30 cellular contexts compared by ENCODE assay signal in the genomic region with DNA sequence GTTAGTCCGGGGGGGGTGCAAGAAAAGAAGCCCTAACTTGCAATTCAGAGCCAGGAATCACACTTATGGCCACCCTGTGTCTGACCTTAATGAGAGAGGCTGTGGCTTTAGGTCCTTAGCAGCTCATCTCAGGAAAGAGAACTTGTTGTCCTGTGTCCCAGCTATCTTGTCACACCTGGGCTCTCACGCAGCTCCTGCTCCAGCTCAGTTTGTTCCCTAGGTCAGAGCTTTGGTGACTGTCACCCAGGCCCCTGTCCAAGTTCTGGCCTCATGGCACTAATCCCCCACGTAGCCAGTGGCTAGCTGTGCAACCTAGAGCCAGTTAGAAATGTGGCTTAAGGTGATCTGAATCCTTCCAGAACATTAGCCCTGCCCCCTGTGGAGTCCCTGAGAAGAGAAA.
"Had no signal": no experiment of that assay in that cellular context is flagged by ENCODE, and none has a peak within 500 bp of the region (broad histone marks: within the 10 kb centered on the region; RNA-seq: fewer than 3 reads in every experiment).

No MANE protein-coding gene starts in this region.

- H3K27ac ChIP-seq: ascending aorta, cardiac muscle cell, Peyer's patch, WERI-Rb-1 had no signal

- H3K36me3 Mint-ChIP-seq: activated naive CD4-positive, alpha-beta T cell treated with anti-CD3 and anti-CD28 coated beads, Interleukin-2, amount 50 U/mL, for 24 hours; activated naive CD8-positive, alpha-beta T cell treated with anti-CD3 and anti-CD28 coated beads, Interleukin-2, amount 10 ng/mL, durations not matched to agents 7 days and 5 days had no signal

- H3K9me3 ChIP-seq: ascending aorta, Peyer's patch had no signal

- H3K4me1 Mint-ChIP-seq: activated CD4-positive, alpha-beta memory T cell treated with anti-CD3 and anti-CD28 coated beads, Interleukin-2, amount 10 ng/mL, durations not matched to agents 7 days and 5 days; activated naive CD4-positive, alpha-beta T cell treated with anti-CD3 and anti-CD28 coated beads, Interleukin-2, amount 50 U/mL, for 24 hours; activated naive CD8-positive, alpha-beta T cell treated with anti-CD3 and anti-CD28 coated beads, Interleukin-2, amount 10 ng/mL, durations not matched to agents 7 days and 5 days had no signal

- H3K9me3 Mint-ChIP-seq: activated CD4-positive, alpha-beta memory T cell treated with anti-CD3 and anti-CD28 coated beads, Interleukin-2, amount 10 ng/mL, durations not matched to agents 7 days and 5 days; activated naive CD4-positive, alpha-beta T cell treated with anti-CD3 and anti-CD28 coated beads, Interleukin-2, amount 50 U/mL, for 24 hours; activated T-cell treated with anti-CD3 and anti-CD28 coated beads, Interleukin-2, amount 50 U/mL, for 24 hours; activated T-helper 2 cell treated with anti-CD3 and anti-CD28 coated beads, Interferon-gamma antibody, Interleukin-2, Interleukin-4, amounts not matched to agents 10 μg/mL and 5 μg/mL and 100 μg/mL, durations not matched to agents 14 hours and 24 hours and 36 hours had no signal

- H3K4me1 ChIP-seq: ascending aorta, Peyer's patch had no signal

- H3K27ac Mint-ChIP-seq: activated CD4-positive, alpha-beta memory T cell treated with anti-CD3 and anti-CD28 coated beads, Interleukin-2, amount 10 ng/mL, durations not matched to agents 7 days and 5 days; activated naive CD4-positive, alpha-beta T cell treated with anti-CD3 and anti-CD28 coated beads, Interleukin-2, amount 50 U/mL, for 24 hours; activated naive CD8-positive, alpha-beta T cell treated with anti-CD3 and anti-CD28 coated beads, Interleukin-2, amount 10 ng/mL, durations not matched to agents 7 days and 5 days; activated T-cell treated with anti-CD3 and anti-CD28 coated beads, Interleukin-2, amount 50 U/mL, for 24 hours; activated T-helper 2 cell treated with anti-CD3 and anti-CD28 coated beads, Interferon-gamma antibody, Interleukin-2, Interleukin-4, amounts not matched to agents 10 μg/mL and 5 μg/mL and 100 μg/mL, durations not matched to agents 14 hours and 24 hours and 36 hours had no signal

- H3K27me3 Mint-ChIP-seq: activated naive CD4-positive, alpha-beta T cell treated with anti-CD3 and anti-CD28 coated beads, Interleukin-2, amount 50 U/mL, for 24 hours; activated T-cell treated with anti-CD3 and anti-CD28 coated beads, Interleukin-2, amount 50 U/mL, for 24 hours had no signal

- H3K27me3 ChIP-seq: ascending aorta, cardiac muscle cell, Peyer's patch had no signal

- H3K36me3 ChIP-seq: ascending aorta, cardiac muscle cell, Peyer's patch, WERI-Rb-1 had no signal

- DNase-seq: activated CD4-positive, alpha-beta memory T cell treated with anti-CD3 and anti-CD28 coated beads, Interleukin-2, amount 10 ng/mL, durations not matched to agents 7 days and 5 days; activated CD4-positive, alpha-beta T cell treated with anti-CD3 and anti-CD28 coated beads for 1 hour; activated CD4-positive, alpha-beta T cell treated with anti-CD3 and anti-CD28 coated beads for 48 hours; activated CD4-positive, CD25-positive, alpha-beta regulatory T cell; activated gamma-delta T cell; activated naive CD4-positive, alpha-beta T cell treated with Interleukin-2 at 50 U/mL for 16 hours; activated naive CD8-positive, alpha-beta T cell treated with anti-CD3 and anti-CD28 coated beads, Interleukin-2, amount 10 ng/mL, durations not matched to agents 7 days and 5 days; activated T-cell treated with anti-CD3 and anti-CD28 coated beads, Interleukin-2, amount 50 U/mL, for 24 hours; amygdala; Karpas-422; KBM-7; NCI-H1105; NCI-H1417 treated with DMSO at 0.1 percent for 48 hours; NCI-H1694; NCI-H1930; NCI-H2081 treated with DMSO at 0.1 percent for 48 hours; NCI-H226; NCI-H446 treated with DMSO at 0.1 percent for 48 hours; NCI-H524 treated with DMSO at 0.1 percent for 48 hours; NK-92 treated with Interleukin-12 subunit alpha and Interleukin-12 subunit beta, amount 100 ng/mL, for 24 hours; PC-3; Peyer's patch; RPMI8226; SIG-M5; T1000; WERI-Rb-1 had no signal

- ATAC-seq: PC-3 had no signal

- H3K4me3 Mint-ChIP-seq: activated CD4-positive, alpha-beta memory T cell treated with anti-CD3 and anti-CD28 coated beads, Interleukin-2, amount 10 ng/mL, durations not matched to agents 7 days and 5 days; activated naive CD4-positive, alpha-beta T cell treated with anti-CD3 and anti-CD28 coated beads, Interleukin-2, amount 50 U/mL, for 24 hours; activated naive CD8-positive, alpha-beta T cell treated with anti-CD3 and anti-CD28 coated beads, Interleukin-2, amount 10 ng/mL, durations not matched to agents 7 days and 5 days; activated T-cell treated with anti-CD3 and anti-CD28 coated beads, Interleukin-2, amount 50 U/mL, for 24 hours had no signal

- H3K4me3 ChIP-seq: ascending aorta, cardiac muscle cell, Peyer's patch had no signal
